8 cellular contexts compared by ENCODE assay signal in the genomic region with DNA sequence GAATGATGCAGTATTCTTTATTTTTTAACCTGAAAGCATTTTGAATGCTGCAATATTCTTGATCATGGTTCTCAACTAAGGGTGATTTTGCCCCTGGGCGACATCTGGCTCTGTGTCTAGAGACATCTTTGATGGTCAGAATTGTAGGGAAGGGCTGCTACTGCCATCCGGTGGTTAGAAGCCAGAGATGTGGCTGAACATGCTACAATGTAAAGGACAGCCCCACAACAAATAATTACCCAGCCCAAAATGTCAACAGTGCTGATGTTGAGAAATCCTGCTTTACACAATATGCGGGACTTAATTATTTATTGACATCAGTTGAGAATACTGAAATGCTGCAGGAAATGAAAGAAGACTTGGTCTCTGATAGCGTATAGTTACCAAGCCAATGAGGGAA. TPM values are rescaled to one million over a fixed set of nuclear protein-coding genes. Genes with fewer than 3 reads are reported as not detected.
DNase-seq lines count a peak whose midpoint lies in the region; ATAC-seq and TF ChIP-seq lines count a peak whose summit lies in the region.

No MANE protein-coding gene starts in this region.

- no peaks in the 10 kb centered on the region for H3K4me1 ChIP-seq in heart right ventricle

- in situ Hi-C loops in GM13976 (cut with MboI; ENCODE audit: low sequenced_read_pairs, unreplicated experiment) = no loop called here

- H3K27ac ChIP-seq in 22Rv1 = no peak overlapping the region
- H3K27ac ChIP-seq in heart right ventricle = no peak overlapping the region

- ATAC-seq in HG03103 (IDR thresholded peaks at IDR 0.05; ENCODE audit: low read depth, unreplicated experiment) (peak; percentile 72), heart right ventricle (no peak)

- peaks cover 0 to 6% (median 0%) of the 10 kb centered on the region in 11 donors for H3K9me3 ChIP-seq in heart right ventricle

- peak; percentile 76 for TF ChIP-seq CTCF in 22Rv1 (IDR thresholded peaks at IDR 0.05)
- peak; percentile 55 for TF ChIP-seq CTCF in GM13976 (IDR thresholded peaks at IDR 0.05; ENCODE audit: borderline replicate concordance, control extremely low read depth, extremely low read depth, insufficient read depth, missing control alignments)
- TF ChIP-seq CTCF in fibroblast of mammary gland (conservative IDR thresholded peaks at IDR 0.05; ENCODE audit: control insufficient read depth, insufficient read depth, low read depth, low read length) = peak; percentile 59
- TF ChIP-seq CTCF in heart right ventricle (IDR thresholded peaks at IDR 0.05) = peak in 2 of 9 donors; percentile 20 to 27

- DNase-seq in GM13976 (ENCODE audit: low spot score) (no peak), NOMO-1 (lab: John Stamatoyannopoulos, UW; ENCODE audit: unreplicated experiment in 2 of 2) (peak; percentile 74 to 90), fibroblast of mammary gland (ENCODE audit: low read depth) (peak; percentile 51), cardiac septum (ENCODE audit: low spot score) (no peak), heart right ventricle (no peak)
- no peak for DNase-seq in activated T-cell treated with anti-CD3 and anti-CD28 coated beads, Interleukin-2, amount 50 U/mL, for 1 hour

- intact Hi-C loops in cardiac septum (cut with DNase I) (no loop called here), heart right ventricle (cut with DNase I) (no loop called here)

- peaks cover 0 to 5% (median 0%) of the 10 kb centered on the region in 7 donors for H3K27me3 ChIP-seq in heart right ventricle

- H3K4me3 ChIP-seq in fibroblast of mammary gland (ENCODE audit: control insufficient read depth, low read depth, low read length) (no peak overlapping the region), heart right ventricle (no peak overlapping the region)

- no peaks in the 10 kb centered on the region for H3K36me3 ChIP-seq in heart right ventricle

- 52% methylated on average over 4 of the region's 4 CpGs for WGBS in heart right ventricle, 2 donors

RNA-seq across cellular contexts. Expression of a gene that starts 37.5 kb away (rescaled TPM):
- total RNA-seq in cardiac septum = not detected
- total RNA-seq in heart right ventricle = under 1 TPM in 2 of 10 donors, not detected in 8; 0.14 to 0.20 TPM
- under 1 TPM in 1 of 2 donors, not detected in 1; 0.12 TPM for polyA plus RNA-seq in heart right ventricle

RNA-seq across cellular contexts. Expression of a gene that starts 57.7 kb away (rescaled TPM):
- total RNA-seq in cardiac septum (not detected), heart right ventricle (not detected)
- not detected for polyA plus RNA-seq in heart right ventricle

Comparison
In these comparisons a context has a peak if more than half of its experiments do, and no peak if none do; other contexts are left out.
1. DNase-seq: peak in NOMO-1 (2 of 2) and fibroblast of mammary gland (single experiment); none in GM13976 (single experiment), activated T-cell treated with anti-CD3 and anti-CD28 coated beads, Interleukin-2, amount 50 U/mL, for 1 hour (single experiment), cardiac septum (single experiment) and heart right ventricle (0 of 2).